15 cellular contexts compared by ENCODE assay signal in genomic region chr5:173911623-173912022, GRCh38.
"Had no signal": no experiment of that assay in that cellular context is flagged by ENCODE, and none has a peak within 500 bp of the region (broad histone marks: within the 10 kb centered on the region; RNA-seq: fewer than 3 reads in every experiment).

No MANE protein-coding gene starts in this region.

- H3K27ac ChIP-seq: colonic mucosa, epithelial cell of prostate, SJSA1, thoracic aorta had no signal

- H3K4me1 ChIP-seq: colonic mucosa, SJSA1 had no signal

- H3K9me3 ChIP-seq: adrenal gland, colonic mucosa, SJSA1, thoracic aorta had no signal

- DNase-seq: activated CD4-positive, alpha-beta T cell treated with anti-CD3 and anti-CD28 coated beads for 1 hour; activated CD4-positive, alpha-beta T cell treated with anti-CD3 and anti-CD28 coated beads, Interleukin-2, amount 50 U/mL, for 48 hours; activated CD8-positive, alpha-beta memory T cell treated with anti-CD3 and anti-CD28 coated beads, Interleukin-2, amount 10 ng/mL, durations not matched to agents 7 days and 5 days; activated naive CD4-positive, alpha-beta T cell treated with anti-CD3 and anti-CD28 coated beads, Interleukin-2, amount 50 U/mL, for 16 hours; activated T-cell treated with anti-CD3 and anti-CD28 coated beads, Interleukin-2, amount 50 U/mL, for 24 hours; adrenal gland; colonic mucosa; effector CD8-positive, alpha-beta T cell; left cardiac atrium; natural killer cell; T-helper 1 cell; T1000 had no signal

- ATAC-seq: activated CD8-positive, alpha-beta memory T cell treated with anti-CD3 and anti-CD28 coated beads, Interleukin-2, amount 10 ng/mL, durations not matched to agents 7 days and 5 days; left cardiac atrium; natural killer cell had no signal

- H3K36me3 ChIP-seq: colonic mucosa had no signal

- H3K4me3 ChIP-seq: adrenal gland, colonic mucosa, SJSA1, thoracic aorta had no signal

- H3K27me3 ChIP-seq: adrenal gland, colonic mucosa, SJSA1 had no signal
